ENCODE assay signal across 20 cellular contexts in the genomic region with DNA sequence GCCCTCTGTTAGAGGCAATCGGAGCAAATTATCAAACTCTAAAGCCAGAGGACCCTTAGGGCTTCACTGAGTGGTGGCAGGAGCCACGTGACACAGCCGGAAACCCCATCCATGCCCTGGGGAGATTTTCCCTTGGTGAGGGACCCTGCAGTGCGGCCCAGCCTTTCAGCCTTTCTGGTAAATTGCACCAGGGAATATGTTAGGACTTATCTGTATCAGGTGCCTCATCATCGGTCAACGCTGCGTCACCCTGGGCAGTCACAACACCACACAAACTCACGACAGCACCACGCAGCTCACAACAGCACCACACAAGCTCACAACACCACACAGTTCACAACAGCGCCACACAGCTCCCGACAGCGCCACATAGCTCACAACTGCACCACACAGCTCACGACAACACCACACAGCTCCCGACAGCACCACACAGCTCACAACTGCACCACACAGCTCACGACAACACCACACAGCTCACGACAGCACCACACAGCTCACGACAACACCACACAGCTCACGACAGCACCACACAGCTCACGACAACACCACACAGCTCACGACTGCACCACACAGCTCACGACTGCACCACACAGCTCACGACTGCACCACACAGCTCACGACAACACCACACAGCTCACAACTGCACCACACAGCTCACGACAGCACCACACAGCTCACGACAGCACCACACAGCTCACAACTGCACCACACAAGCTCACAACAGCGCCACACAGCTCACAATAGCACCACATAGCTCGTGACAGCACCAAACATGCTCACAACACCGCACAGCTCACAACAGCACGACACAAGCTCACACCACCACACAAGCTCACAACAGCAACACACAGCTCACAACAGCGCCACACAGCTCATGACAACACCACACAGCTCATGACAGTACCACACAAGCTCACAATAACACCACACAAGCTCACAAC.
DNase-seq lines count a peak whose midpoint lies in the region; ATAC-seq and TF ChIP-seq lines count a peak whose summit lies in the region.
"Had no signal": no experiment of that assay in that cellular context is flagged by ENCODE, and none has a peak within 500 bp of the region (broad histone marks: within the 10 kb centered on the region; RNA-seq: fewer than 3 reads in every experiment).

No MANE protein-coding gene starts in this region.

- intact Hi-C loops in cardiac septum (cut with DNase I): no loop called here
- intact Hi-C loops in dorsolateral prefrontal cortex (cut with DNase I): no loop called here

- no peak for ATAC-seq in omental fat pad (ENCODE audit: low FRiP score)
- no peak for ATAC-seq in GM21717 (IDR thresholded peaks at IDR 0.05; ENCODE audit: unreplicated experiment)
- ATAC-seq in GM19395 (IDR thresholded peaks at IDR 0.05; ENCODE audit: unreplicated experiment): no peak
- ATAC-seq: GM12878 had no signal

- DNase-seq in cardiac septum (ENCODE audit: low spot score): peak; percentile 60
- DNase-seq in right atrium auricular region (ENCODE audit: low spot score): no peak
- peak in 8 of 10 donors; percentile 0 to 31 (median 16) for DNase-seq in dorsolateral prefrontal cortex
- DNase-seq in omental fat pad (ENCODE audit: low spot score): peak; percentile 6
- DNase-seq in ureter (ENCODE audit: low spot score): peak; percentile 13
- DNase-seq in foreskin fibroblast: no peak
- DNase-seq: ACHN; activated CD4-positive, alpha-beta T cell treated with anti-CD3 and anti-CD28 coated beads, Interleukin-2, amount 10 ng/mL, durations not matched to agents 7 days and 5 days; CD4-positive, CD25-positive, alpha-beta regulatory T cell; GF-D8; immature natural killer cell; KG1; mammary epithelial cell; NCI-H2029 treated with DMSO at 0.1 percent for 48 hours; NCI-H446 treated with DMSO at 0.1 percent for 48 hours; stimulated activated CD4-positive, alpha-beta T cell treated with anti-CD3 and anti-CD28 coated beads, Interleukin-2, amount 100 ng/mL, for 48 hours had no signal

- H3K27ac ChIP-seq in right atrium auricular region: no peak overlapping the region
- H3K27ac ChIP-seq in dorsolateral prefrontal cortex: no peak overlapping the region
- H3K27ac ChIP-seq: skin epidermis had no signal

- H3K9me3 ChIP-seq in right atrium auricular region: no peaks in the 10 kb centered on the region

- TF ChIP-seq CTCF in right atrium auricular region (IDR thresholded peaks at IDR 0.05): no peak
- TF ChIP-seq CTCF in dorsolateral prefrontal cortex (IDR thresholded peaks at IDR 0.05 in 54 of 56, conservative IDR thresholded peaks at IDR 0.05 in 2 of 56; ENCODE audit: low read depth in 1 of 56, partially characterized antibody in 56 of 56): no peak
- TF ChIP-seq CTCF in omental fat pad (IDR thresholded peaks at IDR 0.05): no peak
- no peak for TF ChIP-seq CTCF in foreskin fibroblast (IDR thresholded peaks at IDR 0.05; ENCODE audit: low read depth, low read length)

- H3K4me3 ChIP-seq in right atrium auricular region: no peak overlapping the region
- no peak overlapping the region for H3K4me3 ChIP-seq in dorsolateral prefrontal cortex
- H3K4me3 ChIP-seq in foreskin fibroblast (ENCODE audit: low read depth in 1 of 2, low read length in 2 of 2): no peak overlapping the region
- H3K4me3 ChIP-seq: GM12878, skin epidermis had no signal

- H3K36me3 ChIP-seq in right atrium auricular region: no peaks in the 10 kb centered on the region

- H3K4me1 ChIP-seq in right atrium auricular region: peaks cover 0 to 17% of the 10 kb centered on the region in 2 donors

- H3K27me3 ChIP-seq in right atrium auricular region: no peaks in the 10 kb centered on the region
- H3K27me3 ChIP-seq in dorsolateral prefrontal cortex: no peaks in the 10 kb centered on the region

Comparison
In these comparisons a context has a peak if more than half of its experiments do, and no peak if none do; other contexts are left out.
1. DNase-seq: peak in cardiac septum (single experiment), dorsolateral prefrontal cortex (8 of 10), omental fat pad (single experiment) and ureter (single experiment); none in right atrium auricular region (single experiment) and foreskin fibroblast (0 of 2).